ENCODE assay signal across 14 cellular contexts in the genomic region with DNA sequence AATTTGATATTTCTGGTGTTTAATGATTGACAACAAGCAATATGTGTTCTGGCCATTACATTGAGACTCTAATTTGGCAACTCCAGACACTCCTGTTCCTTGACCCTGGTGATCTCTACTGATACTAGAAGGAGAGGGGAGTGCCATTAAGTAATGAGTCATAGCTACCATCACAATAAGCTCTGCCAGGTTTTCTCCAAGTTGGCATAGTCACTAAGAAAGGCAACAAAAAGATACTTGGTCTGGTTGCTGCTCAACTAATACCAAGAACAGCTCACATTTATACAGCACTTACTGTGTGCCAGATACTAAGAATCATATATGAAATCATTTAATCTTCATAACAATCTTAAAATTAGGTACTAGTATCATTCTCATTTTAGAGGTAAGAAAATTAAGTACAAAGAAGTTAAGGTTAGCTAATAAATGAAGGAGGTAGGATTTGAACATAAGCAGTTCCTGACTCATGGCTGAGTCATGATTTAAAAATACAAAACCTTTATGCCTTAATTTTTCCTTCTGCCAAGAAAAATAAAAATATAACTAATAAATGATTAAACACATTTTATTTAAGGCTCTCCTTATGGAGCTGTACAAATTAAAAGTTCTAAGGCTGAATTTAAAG. TPM values are rescaled to one million over a fixed set of nuclear protein-coding genes. Genes with fewer than 3 reads are reported as not detected.
DNase-seq lines count a peak whose midpoint lies in the region; ATAC-seq and TF ChIP-seq lines count a peak whose summit lies in the region.
"Had no signal": no experiment of that assay in that cellular context is flagged by ENCODE, and none has a peak within 500 bp of the region (broad histone marks: within the 10 kb centered on the region; RNA-seq: fewer than 3 reads in every experiment).

No MANE protein-coding gene starts in this region.

- dilution Hi-C loops in IMR-90 (cut with HindIII; ENCODE audit: low sequenced_read_pairs, unreplicated experiment) (no loop called here), mammary epithelial cell (cut with HindIII; ENCODE audit: low sequenced_read_pairs) (no loop called here)

- BruUV-seq in IMR-90 (replicated peaks; lab: Mats Ljungman, UMichigan), result no TSS peak
- BruUV-seq in mammary epithelial cell (replicated peaks; lab: Mats Ljungman, UMichigan), result no TSS peak

- no peak for TF ChIP-seq CTCF in IMR-90 (conservative IDR thresholded peaks at IDR 0.05; ENCODE audit: low read depth, low read length)
- no peak for TF ChIP-seq CTCF in mammary epithelial cell (conservative IDR thresholded peaks at IDR 0.05 in 1 of 2, IDR thresholded peaks at IDR 0.05 in 1 of 2; ENCODE audit: extremely low read depth in 1 of 2, insufficient read depth in 1 of 2, low read depth in 1 of 2, low read length in 2 of 2)

- H4K5ac ChIP-seq in IMR-90 (ENCODE audit: low read depth, low read length), result no peak overlapping the region

- in situ Hi-C loops in IMR-90 (cut with MboI; ENCODE audit: low sequenced_read_pairs), result loop anchor here (10.0 kb wide), 1 partner anchor 440 kb away; no protein-coding TSS in a partner anchor
- in situ Hi-C loops in mammary epithelial cell (cut with MboI; ENCODE audit: low sequenced_read_pairs in 2 of 2), result loop anchor here in 1 of 2 donors (25.0 kb wide), 1 partner anchor 238 kb away; no protein-coding TSS in a partner anchor

- peak overlapping the region; percentile 37 for H2AK9ac ChIP-seq in IMR-90 (replicated peaks; ENCODE audit: low read depth, low read length, poor library complexity)

- H2AFZ ChIP-seq in IMR-90 (replicated peaks; ENCODE audit: low read length, poor library complexity) (no peak overlapping the region), mammary epithelial cell (ENCODE audit: low read depth, low read length) (no peak overlapping the region)

- H2BK120ac ChIP-seq in IMR-90 (ENCODE audit: low read depth, low read length), result peak overlapping the region; percentile 52; the same call in 1 of the 2 replicates

- peak overlapping the region; percentile 36; the same call in 1 of the 2 replicates for H2BK20ac ChIP-seq in IMR-90 (ENCODE audit: low read depth, low read length)

- intact Hi-C loops in IMR-90 (cut with micrococcal nuclease) (no loop called here), mammary epithelial cell (cut with micrococcal nuclease) (no loop called here)

- H2BK5ac ChIP-seq in IMR-90 (ENCODE audit: low read depth, low read length, poor library complexity, severe bottlenecking), result no peak overlapping the region

- H3K9me1 ChIP-seq in IMR-90 (ENCODE audit: insufficient read depth, low read length), result no peaks in the 10 kb centered on the region

- DNase-seq in AG20443 (ENCODE audit: low spot score) (peak; percentile 30), IMR-90 (peak; percentile 77), mammary epithelial cell (peak; percentile 91), iris pigment epithelial cell (ENCODE audit: low read depth) (peak; percentile 77), HK-2 (ENCODE audit: unreplicated experiment) (no peak), NCI-H1417 treated with DMSO at 0.1 percent for 48 hours (lab: John Stamatoyannopoulos, UW) (no peak), GF-D8 (lab: John Stamatoyannopoulos, UW) (no peak)
- DNase-seq in activated CD8-positive, alpha-beta memory T cell treated with anti-CD3 and anti-CD28 coated beads, Interleukin-2, amount 50 U/mL, for 48 hours, result no peak
- DNase-seq: activated CD4-positive, alpha-beta T cell treated with anti-CD3 and anti-CD28 coated beads for 48 hours; DND-41; NCI-H2029 treated with DMSO at 0.1 percent for 48 hours; stimulated activated CD4-positive, alpha-beta T cell treated with anti-CD3 and anti-CD28 coated beads, Interleukin-4, amount 100 ng/mL, for 4 hours; stimulated activated naive CD4-positive, alpha-beta T cell treated with Interleukin-2 at 50 U/mL for 16 hours had no signal

- H3K4me2 ChIP-seq in IMR-90 (ENCODE audit: low read depth, low read length) (no peak overlapping the region), mammary epithelial cell (ENCODE audit: insufficient read depth, low read depth, low read length) (peak overlapping the region; percentile 53)
- H3K4me2 ChIP-seq: KMS-11 had no signal

- POLR2A ChIA-PET in IMR-90 (lab: Charles Lee; ENCODE audit: unreplicated experiment), result no interaction called here

- H4K20me1 ChIP-seq in IMR-90 (ENCODE audit: insufficient read depth, low read length) (no peaks in the 10 kb centered on the region), mammary epithelial cell (ENCODE audit: insufficient read depth, low read length) (no peaks in the 10 kb centered on the region)

- peaks cover 4% of the 10 kb centered on the region; the same call in 1 of the 2 replicates for H3K4me1 ChIP-seq in IMR-90 (ENCODE audit: control insufficient read depth, insufficient read depth, low read length)
- peaks cover 11% of the 10 kb centered on the region for H3K4me1 ChIP-seq in mammary epithelial cell (ENCODE audit: insufficient read depth, low read length)

- no peak overlapping the region for H3K18ac ChIP-seq in IMR-90 (ENCODE audit: low read depth, low read length)

- H3K36me3 ChIP-seq in IMR-90 (ENCODE audit: control insufficient read depth, insufficient read depth, low read length) (no peaks in the 10 kb centered on the region), mammary epithelial cell (ENCODE audit: insufficient read depth, low read length) (no peaks in the 10 kb centered on the region)

- no peak overlapping the region for H2AK5ac ChIP-seq in IMR-90 (ENCODE audit: low read depth, low read length)

- H3K9ac ChIP-seq in IMR-90 (ENCODE audit: low read depth, low read length) (no peak overlapping the region), mammary epithelial cell (ENCODE audit: insufficient read depth, low read length) (peak overlapping the region; percentile 23)
- H3K9ac ChIP-seq: KMS-11 had no signal

- H3K27me3 ChIP-seq in IMR-90 (ENCODE audit: control insufficient read depth, insufficient read depth, low read length), result 0 out of 2 replicates have a peak, but pooled peaks cover 1% of the 10 kb centered on the region
- no peaks in the 10 kb centered on the region for H3K27me3 ChIP-seq in mammary epithelial cell (ENCODE audit: insufficient read depth, low read length)

- no peak overlapping the region for H2BK15ac ChIP-seq in IMR-90 (ENCODE audit: low read depth, low read length)

- H3K9me3 ChIP-seq in IMR-90 (ENCODE audit: control insufficient read depth, insufficient read depth, low read length) (no peaks in the 10 kb centered on the region), mammary epithelial cell (replicated peaks; ENCODE audit: insufficient read depth, low read length) (no peaks in the 10 kb centered on the region)

- no peaks in the 10 kb centered on the region for H3K79me1 ChIP-seq in IMR-90 (ENCODE audit: low read depth in 1 of 2, low read length in 2 of 2)

- no peaks in the 10 kb centered on the region for H3K79me2 ChIP-seq in mammary epithelial cell (ENCODE audit: insufficient read depth, low read length)

- no peak overlapping the region for H3K4ac ChIP-seq in IMR-90 (ENCODE audit: low read depth, low read length)

- H3K4me3 ChIP-seq in IMR-90 (ENCODE audit: insufficient read depth, low read depth, low read length), result no peak overlapping the region
- H3K4me3 ChIP-seq in mammary epithelial cell (replicated peaks in 1 of 3; ENCODE audit: insufficient read depth in 1 of 3, low read depth in 2 of 3, low read length in 3 of 3), result no peak overlapping the region

- no peak overlapping the region for H4K91ac ChIP-seq in IMR-90 (ENCODE audit: insufficient read depth, low read depth, low read length)

- TF ChIP-seq POLR2A in IMR-90 (IDR thresholded peaks at IDR 0.05; ENCODE audit: low read depth, low read length), result no peak

- no peak overlapping the region for H4K8ac ChIP-seq in IMR-90 (ENCODE audit: low read depth in 2 of 2, low read length in 2 of 2)

- CTCF ChIA-PET in IMR-90 (lab: Yijun Ruan, JAX), result interaction anchor here (0.6 kb wide), 2 partner anchors 307 to 348 kb away, joined by 3 to 6 read pairs; no protein-coding TSS in a partner anchor
- CTCF ChIA-PET in mammary epithelial cell (lab: Charles Lee; ENCODE audit: low non-redundant PET), result interaction anchor here (0.5 kb wide), 1 partner anchor 8 kb away, joined by 3 read pairs; no protein-coding TSS in a partner anchor

- H3K27ac ChIP-seq in IMR-90 (ENCODE audit: insufficient read depth, low read length), result no peak overlapping the region
- H3K27ac ChIP-seq in mammary epithelial cell (ENCODE audit: insufficient read depth, low read depth, low read length), result peak overlapping the region; percentile 92
- H3K27ac ChIP-seq: KMS-11 had no signal

- H3K23ac ChIP-seq in IMR-90 (ENCODE audit: low read depth, low read length), result 0 out of 2 replicates have a peak overlapping the region, but pooled peaks have one; percentile 34

- peak; percentile 57 for ATAC-seq in IMR-90 (ENCODE audit: low read depth)

- no peak for TF ChIP-seq RAD21 in IMR-90 (IDR thresholded peaks at IDR 0.05; ENCODE audit: low read length)

- H3K56ac ChIP-seq in IMR-90 (ENCODE audit: extremely low read depth, insufficient read depth, low read length), result no peak overlapping the region

- H3K14ac ChIP-seq in IMR-90 (replicated peaks; ENCODE audit: low read depth, low read length), result 0 out of 2 replicates have a peak overlapping the region, but pooled peaks have one; percentile 18

TF ChIP-seq in IMR-90, 13 proteins besides CTCF, POLR2A, EP300 and RAD21:
- TF ChIP-seq MAFK (IDR thresholded peaks at IDR 0.05; ENCODE audit: low read depth, low read length) (no peak), FOS (IDR thresholded peaks at IDR 0.05; ENCODE audit: low read depth, low read length) (peak; percentile 8; the same call in 1 of the 2 replicates), CEBPB (IDR thresholded peaks at IDR 0.05; ENCODE audit: low read depth, low read length) (no peak), SMC3 (IDR thresholded peaks at IDR 0.05; ENCODE audit: low read depth, low read length) (no peak)

RNA-seq across cellular contexts. Expression of gene PRXL2C, which starts 19.9 kb away (rescaled TPM):
- total RNA-seq in IMR-90 (2012; rRNA removed) (9.0 and 10.0 TPM in 2 replicates), mammary epithelial cell (10 to 100 TPM; 13.0 to 14.3 TPM)
- polyA plus RNA-seq in IMR-90 (2012; rRNA removed) (2.7 and 2.9 TPM in 2 replicates), mammary epithelial cell (6.6 TPM)
- 0.87 and 1.8 TPM in 2 replicates for polyA plus RNA-seq in IMR-90 (2012; cell fraction: cytosol; rRNA removed)
- polyA plus RNA-seq in IMR-90 (2012; cell fraction: nucleus; rRNA removed; ENCODE audit: low replicate concordance), result 0.75 and 1.3 TPM in 2 replicates
- polyA minus RNA-seq in mammary epithelial cell, result 8.0 TPM

RNA-seq across cellular contexts. Expression of gene CDC14B, which starts 55.4 kb away (rescaled TPM):
- 24.7 and 26.3 TPM in 2 replicates for total RNA-seq in IMR-90 (2012; rRNA removed)
- polyA plus RNA-seq in IMR-90 (2012; rRNA removed), result 8.6 and 9.7 TPM in 2 replicates
- polyA plus RNA-seq in IMR-90 (2012; cell fraction: cytosol; rRNA removed), result 3.8 and 5.8 TPM in 2 replicates
- polyA plus RNA-seq in IMR-90 (2012; cell fraction: nucleus; rRNA removed; ENCODE audit: low replicate concordance), result 5.9 and 22.5 TPM in 2 replicates
- total RNA-seq in mammary epithelial cell, result 10 to 100 TPM in 1 of 2 donors, 1 to 10 TPM in 1; 9.4 to 14.5 TPM
- 5.2 TPM for polyA plus RNA-seq in mammary epithelial cell
- polyA minus RNA-seq in mammary epithelial cell, result 8.0 TPM

Comparison
In these comparisons a context has a peak if more than half of its experiments do, and no peak if none do; other contexts are left out.
1. DNase-seq: peak in AG20443 (single experiment), IMR-90 (single experiment), mammary epithelial cell (single experiment) and iris pigment epithelial cell (single experiment); none in HK-2 (single experiment), NCI-H1417 treated with DMSO at 0.1 percent for 48 hours (single experiment), activated CD8-positive, alpha-beta memory T cell treated with anti-CD3 and anti-CD28 coated beads, Interleukin-2, amount 50 U/mL, for 48 hours (single experiment) and GF-D8 (single experiment).